In the genomic region with DNA sequence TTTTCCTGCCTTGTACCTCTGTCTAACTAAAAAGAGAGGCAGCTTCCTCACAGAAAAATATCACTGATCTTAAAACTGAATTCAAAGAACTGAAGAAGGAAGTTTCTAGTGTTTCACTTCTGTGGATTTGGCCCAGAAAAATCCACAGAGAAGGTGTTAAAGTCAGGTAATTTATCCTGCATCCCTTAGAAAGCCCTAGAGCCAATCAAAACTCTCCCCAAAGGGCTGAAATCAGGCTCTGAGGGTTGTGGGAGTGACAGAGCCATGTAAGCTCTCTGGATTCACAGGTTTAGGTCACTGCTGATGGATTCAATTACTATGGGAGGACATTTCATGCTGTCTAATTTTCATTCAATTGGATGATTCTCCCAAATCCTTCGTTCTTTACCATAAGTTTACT, we compare ENCODE assay signal across 19 cellular contexts.
"Had no signal": no experiment of that assay in that cellular context is flagged by ENCODE, and none has a peak within 500 bp of the region (broad histone marks: within the 10 kb centered on the region; RNA-seq: fewer than 3 reads in every experiment).

No MANE protein-coding gene starts in this region.

- DNase-seq: activated CD4-positive, alpha-beta memory T cell treated with anti-CD3 and anti-CD28 coated beads, Interleukin-2, amount 10 ng/mL, durations not matched to agents 7 days and 5 days; activated CD4-positive, CD25-positive, alpha-beta regulatory T cell treated with anti-CD3 and anti-CD28 coated beads, Interleukin-2, amount 50 U/mL, for 72 hours; activated gamma-delta T cell treated with Interleukin-2 at 50 U/mL for 16 hours; activated naive CD8-positive, alpha-beta T cell treated with anti-CD3 and anti-CD28 coated beads for 36 hours; activated T-cell treated with anti-CD3 and anti-CD28 coated beads, Interleukin-2, amount 50 U/mL, for 4 hours; brain microvascular endothelial cell; foreskin fibroblast; immature natural killer cell; left cardiac atrium; lower lobe of right lung; midbrain; stimulated activated naive CD8-positive, alpha-beta T cell treated with anti-CD3 and anti-CD28 coated beads, Interleukin-15, Interleukin-2, amounts not matched to agents 100 U/mL and 50 U/mL, for 24 hours; T-helper 1 cell; transverse colon had no signal

- H3K9me3 ChIP-seq: lower lobe of right lung, transverse colon had no signal

- H3K4me3 Mint-ChIP-seq: activated CD4-positive, alpha-beta memory T cell treated with anti-CD3 and anti-CD28 coated beads, Interleukin-2, amount 10 ng/mL, durations not matched to agents 7 days and 5 days; activated naive CD8-positive, alpha-beta T cell treated with anti-CD3 and anti-CD28 coated beads for 36 hours; activated T-cell treated with anti-CD3 and anti-CD28 coated beads, Interleukin-2, amount 50 U/mL, for 4 hours; immature natural killer cell; neural crest cell had no signal

- H3K9me3 Mint-ChIP-seq: activated CD4-positive, alpha-beta memory T cell treated with anti-CD3 and anti-CD28 coated beads, Interleukin-2, amount 10 ng/mL, durations not matched to agents 7 days and 5 days; activated naive CD8-positive, alpha-beta T cell treated with anti-CD3 and anti-CD28 coated beads for 36 hours; activated T-cell treated with anti-CD3 and anti-CD28 coated beads, Interleukin-2, amount 50 U/mL, for 4 hours; central memory CD8-positive, alpha-beta T cell; immature natural killer cell; neural crest cell had no signal

- H3K27ac ChIP-seq: brain microvascular endothelial cell, coronary artery, lower lobe of right lung, transverse colon had no signal

- H3K27me3 Mint-ChIP-seq: activated CD4-positive, alpha-beta memory T cell treated with anti-CD3 and anti-CD28 coated beads, Interleukin-2, amount 10 ng/mL, durations not matched to agents 7 days and 5 days; central memory CD8-positive, alpha-beta T cell had no signal

- ATAC-seq: activated T-cell treated with anti-CD3 and anti-CD28 coated beads, Interleukin-2, amount 50 U/mL, for 4 hours; left cardiac atrium; lower lobe of right lung; sciatic nerve; stimulated activated naive CD8-positive, alpha-beta T cell treated with anti-CD3 and anti-CD28 coated beads, Interleukin-15, Interleukin-2, amounts not matched to agents 100 U/mL and 50 U/mL, for 24 hours had no signal

- H3K4me3 ChIP-seq: coronary artery, lower lobe of right lung, transverse colon had no signal

- H3K27me3 ChIP-seq: brain microvascular endothelial cell had no signal

- FAIRE-seq: endothelial cell of umbilical vein had no signal

- H3K36me3 ChIP-seq: brain microvascular endothelial cell, lower lobe of right lung, transverse colon had no signal

- H3K27ac Mint-ChIP-seq: activated CD4-positive, alpha-beta memory T cell treated with anti-CD3 and anti-CD28 coated beads, Interleukin-2, amount 10 ng/mL, durations not matched to agents 7 days and 5 days; activated naive CD8-positive, alpha-beta T cell treated with anti-CD3 and anti-CD28 coated beads for 36 hours; immature natural killer cell had no signal

- H3K36me3 Mint-ChIP-seq: activated naive CD8-positive, alpha-beta T cell treated with anti-CD3 and anti-CD28 coated beads for 36 hours; immature natural killer cell had no signal
